Comparison of ENCODE assay signal across 1 cellular context in genomic region chrX:17632942-17633341, GRCh38.
TF ChIP-seq lines count a peak whose summit lies in the region.

No MANE protein-coding gene starts in this region.

TF ChIP-seq in GM12878, 131 proteins besides CTCF, POLR2A, EP300 and RAD21 (continued from another document):
- TF ChIP-seq CEBPB (IDR thresholded peaks at IDR 0.05; ENCODE audit: borderline replicate concordance in 1 of 2, low read depth in 2 of 2, low read length in 2 of 2) (no peak), POLR2AphosphoS5 (IDR thresholded peaks at IDR 0.05; ENCODE audit: low read length) (no peak), RCOR1 (conservative IDR thresholded peaks at IDR 0.05; ENCODE audit: low read depth, low read length) (no peak), MEF2A (IDR thresholded peaks at IDR 0.05; ENCODE audit: insufficient read depth, low read depth, low read length) (no peak)
